26 cellular contexts compared by ENCODE assay signal in genomic region chr4:158079661-158080060, GRCh38.
A peak's percentile ranks its signal among the peaks of the same experiment; 100 is the strongest.
DNase-seq lines count a peak whose midpoint lies in the region; ATAC-seq and TF ChIP-seq lines count a peak whose summit lies in the region.
"Had no signal": no experiment of that assay in that cellular context is flagged by ENCODE, and none has a peak within 500 bp of the region (broad histone marks: within the 10 kb centered on the region; RNA-seq: fewer than 3 reads in every experiment).

No MANE protein-coding gene starts in this region.

- H3K9me3 Mint-ChIP-seq in activated CD8-positive, alpha-beta T cell treated with anti-CD3 and anti-CD28 coated beads, Interleukin-2, amount 10 ng/mL, durations not matched to agents 7 days and 5 days (ENCODE audit: insufficient read depth): no peaks in the 10 kb centered on the region
- H3K9me3 Mint-ChIP-seq: nephron progenitor cell had no signal

- H3K27me3 Mint-ChIP-seq in activated CD8-positive, alpha-beta T cell treated with anti-CD3 and anti-CD28 coated beads, Interleukin-2, amount 10 ng/mL, durations not matched to agents 7 days and 5 days (ENCODE audit: low read depth): no peaks in the 10 kb centered on the region
- H3K27me3 Mint-ChIP-seq: CD8-positive, alpha-beta memory T cell; stimulated activated naive CD8-positive, alpha-beta T cell treated with anti-CD3 and anti-CD28 coated beads, Interleukin-15, amount 100 ng/mL, for 72 hours had no signal

- TF ChIP-seq POLR2A in uterus (IDR thresholded peaks at IDR 0.05): no peak

- no peaks in the 10 kb centered on the region for H3K36me3 Mint-ChIP-seq in activated CD8-positive, alpha-beta T cell treated with anti-CD3 and anti-CD28 coated beads, Interleukin-2, amount 10 ng/mL, durations not matched to agents 7 days and 5 days (ENCODE audit: low read depth)
- H3K36me3 Mint-ChIP-seq: CD8-positive, alpha-beta memory T cell had no signal

- no peaks in the 10 kb centered on the region for H3K4me1 Mint-ChIP-seq in activated CD8-positive, alpha-beta T cell treated with anti-CD3 and anti-CD28 coated beads, Interleukin-2, amount 10 ng/mL, durations not matched to agents 7 days and 5 days (ENCODE audit: low read depth)
- H3K4me1 Mint-ChIP-seq: CD8-positive, alpha-beta memory T cell; stimulated activated naive CD8-positive, alpha-beta T cell treated with anti-CD3 and anti-CD28 coated beads, Interleukin-15, amount 100 ng/mL, for 72 hours had no signal

- peak; percentile 9 for DNase-seq in NCI-H82 (lab: John Stamatoyannopoulos, UW)
- no peak for DNase-seq in NCI-H82 treated with DMSO at 0.1 percent for 48 hours (lab: John Stamatoyannopoulos, UW; ENCODE audit: unreplicated experiment)
- DNase-seq in dermis blood vessel endothelial cell: peak; percentile 11
- peak; percentile 62 to 90 for DNase-seq in uterus
- DNase-seq in activated CD8-positive, alpha-beta T cell treated with anti-CD3 and anti-CD28 coated beads, Interleukin-2, amount 10 ng/mL, durations not matched to agents 7 days and 5 days: no peak
- no peak for DNase-seq in NCI-H1694 (lab: John Stamatoyannopoulos, UW)
- DNase-seq: 8988T; activated CD4-positive, alpha-beta T cell treated with anti-CD3 and anti-CD28 coated beads, Interleukin-2, amount 50 U/mL, for 48 hours; activated CD4-positive, CD25-positive, alpha-beta regulatory T cell; activated effector memory CD4-positive, alpha-beta T cell treated with anti-CD3 and anti-CD28 coated beads, Interleukin-2, amount 50 U/mL, for 16 hours; body of pancreas; CD8-positive, alpha-beta memory T cell; foreskin melanocyte; GDM1; hypothalamus; left lung; NCI-H1436 treated with DMSO at 0.1 percent for 48 hours; NCI-H526 treated with DMSO at 0.1 percent for 48 hours; nephron progenitor cell; pancreas; stimulated activated naive CD8-positive, alpha-beta T cell treated with anti-CD3 and anti-CD28 coated beads, Interleukin-15, amount 100 ng/mL, for 72 hours; transverse colon had no signal

- CTCF ChIA-PET in activated CD8-positive, alpha-beta T cell treated with anti-CD3 and anti-CD28 coated beads, Interleukin-2, amount 10 ng/mL, durations not matched to agents 7 days and 5 days (lab: Charles Lee): no interaction called here

- H3K9ac ChIP-seq in muscle layer of colon (ENCODE audit: low read length): no peak overlapping the region

- no peak for ATAC-seq in activated CD8-positive, alpha-beta T cell treated with anti-CD3 and anti-CD28 coated beads, Interleukin-2, amount 10 ng/mL, durations not matched to agents 7 days and 5 days
- no peak for ATAC-seq in GM19395 (IDR thresholded peaks at IDR 0.05; ENCODE audit: unreplicated experiment)
- ATAC-seq: body of pancreas; left lung; stimulated activated naive CD8-positive, alpha-beta T cell treated with anti-CD3 and anti-CD28 coated beads, Interleukin-15, amount 100 ng/mL, for 72 hours had no signal

- peaks cover 12% of the 10 kb centered on the region for H3K4me1 ChIP-seq in muscle layer of colon (ENCODE audit: insufficient read depth, low read length)
- H3K4me1 ChIP-seq in uterus: peaks cover 3 to 11% of the 10 kb centered on the region in 2 donors
- H3K4me1 ChIP-seq: body of pancreas, left lung, pancreas, transverse colon had no signal

- intact Hi-C loops in uterus (cut with DNase I; ENCODE audit: low total_unique reads): no loop called here

- TF ChIP-seq CTCF in uterus (IDR thresholded peaks at IDR 0.05): no peak

- no peak overlapping the region for H3K4me3 Mint-ChIP-seq in activated CD8-positive, alpha-beta T cell treated with anti-CD3 and anti-CD28 coated beads, Interleukin-2, amount 10 ng/mL, durations not matched to agents 7 days and 5 days
- H3K4me3 Mint-ChIP-seq: CD8-positive, alpha-beta memory T cell; nephron progenitor cell; stimulated activated naive CD8-positive, alpha-beta T cell treated with anti-CD3 and anti-CD28 coated beads, Interleukin-15, amount 100 ng/mL, for 72 hours had no signal

- H3K4me3 ChIP-seq in muscle layer of colon (ENCODE audit: low read depth in 1 of 2, low read length in 2 of 2) (no peak overlapping the region), uterus (no peak overlapping the region)
- H3K4me3 ChIP-seq: body of pancreas, left lung, pancreas, transverse colon had no signal

- POLR2A ChIA-PET in activated CD8-positive, alpha-beta T cell treated with anti-CD3 and anti-CD28 coated beads, Interleukin-2, amount 10 ng/mL, durations not matched to agents 7 days and 5 days (lab: Charles Lee): no interaction called here

- H3K27ac Mint-ChIP-seq in activated CD8-positive, alpha-beta T cell treated with anti-CD3 and anti-CD28 coated beads, Interleukin-2, amount 10 ng/mL, durations not matched to agents 7 days and 5 days: no peak overlapping the region
- H3K27ac Mint-ChIP-seq: CD8-positive, alpha-beta memory T cell; nephron progenitor cell; stimulated activated naive CD8-positive, alpha-beta T cell treated with anti-CD3 and anti-CD28 coated beads, Interleukin-15, amount 100 ng/mL, for 72 hours had no signal

- H3K9me3 ChIP-seq in muscle layer of colon (ENCODE audit: low read length) (no peaks in the 10 kb centered on the region), uterus (no peaks in the 10 kb centered on the region)
- H3K9me3 ChIP-seq: body of pancreas, left lung, pancreas, transverse colon had no signal

- no peaks in the 10 kb centered on the region for H3K27me3 ChIP-seq in muscle layer of colon (ENCODE audit: control insufficient read depth in 1 of 2, insufficient read depth in 2 of 2, low read length in 2 of 2)
- H3K27me3 ChIP-seq in uterus: no peaks in the 10 kb centered on the region
- H3K27me3 ChIP-seq: body of pancreas, left lung, pancreas, transverse colon had no signal

- H3K36me3 ChIP-seq in muscle layer of colon (ENCODE audit: insufficient read depth, low read length) (no peaks in the 10 kb centered on the region), uterus (no peaks in the 10 kb centered on the region)
- H3K36me3 ChIP-seq: left lung, pancreas, transverse colon had no signal

- H3K27ac ChIP-seq in muscle layer of colon (ENCODE audit: low read depth, low read length) (peak overlapping the region; percentile 1), uterus (peak overlapping the region; percentile 65 to 68)
- H3K27ac ChIP-seq: body of pancreas, epithelial cell of prostate, left lung, pancreas, RWPE1, transverse colon had no signal

Comparison
In these comparisons a context has a peak if more than half of its experiments do, and no peak if none do; other contexts are left out.
1. DNase-seq: peak in NCI-H82 (single experiment), dermis blood vessel endothelial cell (single experiment) and uterus (2 of 2); none in NCI-H82 treated with DMSO at 0.1 percent for 48 hours (single experiment), activated CD8-positive, alpha-beta T cell treated with anti-CD3 and anti-CD28 coated beads, Interleukin-2, amount 10 ng/mL, durations not matched to agents 7 days and 5 days (single experiment) and NCI-H1694 (single experiment).